8 cellular contexts compared by ENCODE assay signal in the genomic region with DNA sequence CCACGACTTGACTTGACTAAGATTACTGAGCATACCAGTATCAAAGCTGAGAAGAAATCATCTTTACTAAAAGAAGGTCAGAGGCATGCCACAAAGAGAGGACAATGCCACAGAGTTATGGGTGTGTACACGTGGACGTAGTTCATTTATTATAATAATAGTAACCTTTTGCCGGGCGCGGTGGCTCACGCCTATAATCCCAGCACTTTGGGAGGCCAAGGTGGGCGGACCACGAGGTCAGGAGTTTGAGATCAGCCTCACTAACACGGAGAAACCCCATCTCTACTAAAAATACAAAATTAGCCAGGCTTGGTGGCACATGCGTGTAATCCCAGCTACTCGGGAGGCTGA. TPM values are rescaled to one million over a fixed set of nuclear protein-coding genes. Genes with fewer than 3 reads are reported as not detected.
DNase-seq lines count a peak whose midpoint lies in the region; ATAC-seq and TF ChIP-seq lines count a peak whose summit lies in the region.
"Not testable (repeated sequence)": the region's sequence is repeated elsewhere in the genome, so short reads cannot be mapped to it uniquely, and the experiment has no call there.

No MANE protein-coding gene starts in this region.

- not testable (repeated sequence) for H3K4me3 ChIP-seq in CD4-positive, alpha-beta memory T cell (ENCODE audit: low read length in 2 of 2); SK-N-SH (ENCODE audit: low read depth in 2 of 2, low read length in 1 of 2); esophagus (ENCODE audit: low read depth in 1 of 2, low read length in 2 of 2); transverse colon
- H3K4me3 ChIP-seq in ascending aorta (peak overlapping the region in 1 of 2 donors; percentile 10), skeletal muscle satellite cell (ENCODE audit: low read length) (peak overlapping the region; percentile 14)

- not testable (repeated sequence) for H3K4me3 Mint-ChIP-seq in CD4-positive, alpha-beta memory T cell
- peak overlapping the region; percentile 22 for H3K4me3 Mint-ChIP-seq in neural crest cell

- intact Hi-C loops in CD4-positive, alpha-beta memory T cell (cut with micrococcal nuclease); left colon (cut with DNase I, micrococcal nuclease); transverse colon (cut with DNase I; ENCODE audit: low total_unique reads): not testable (repeated sequence)
- intact Hi-C loops in ascending aorta (cut with DNase I), result loop anchor here (1.0 kb wide), 2 partner anchors 8 to 22 kb away; no protein-coding TSS in a partner anchor

- TF ChIP-seq EP300 in SK-N-SH (IDR thresholded peaks at IDR 0.05; ENCODE audit: borderline replicate concordance in 1 of 2, low read depth in 1 of 2, low read length in 1 of 2); transverse colon (IDR thresholded peaks at IDR 0.05; ENCODE audit: low read depth): not testable (repeated sequence)

- CTCF ChIA-PET in CD4-positive, alpha-beta memory T cell (lab: Charles Lee; ENCODE audit: partially characterized antibody); SK-N-SH (lab: Yijun Ruan, JAX): not testable (repeated sequence)

- H3K4me2 ChIP-seq in SK-N-SH (peak overlapping the region; percentile 35; the same call in 1 of the 2 replicates), skeletal muscle satellite cell (ENCODE audit: low read length) (peak overlapping the region; percentile 50)

- peak; percentile 55 for ATAC-seq in left colon

- H3K36me3 ChIP-seq in CD4-positive, alpha-beta memory T cell (ENCODE audit: insufficient read depth, low read length), result peaks cover 33% of the 10 kb centered on the region
- H3K36me3 ChIP-seq in SK-N-SH (replicated peaks in 1 of 2; ENCODE audit: control insufficient read depth in 1 of 2, insufficient read depth in 2 of 2, low read length in 1 of 2) (peaks cover 51 to 57% of the 10 kb centered on the region in 2 experiments), ascending aorta (peaks cover 9 to 26% of the 10 kb centered on the region in 2 donors), esophagus (ENCODE audit: control insufficient read depth in 2 of 2, insufficient read depth in 2 of 2, low read length in 1 of 2) (peaks cover 6 to 21% of the 10 kb centered on the region in 2 donors), skeletal muscle satellite cell (ENCODE audit: insufficient read depth, low read length) (peaks cover 73% of the 10 kb centered on the region), transverse colon (peaks cover 0 to 10% (median 0%) of the 10 kb centered on the region in 4 donors)

- H3K4me1 Mint-ChIP-seq in CD4-positive, alpha-beta memory T cell, result peaks cover 14 to 21% (median 19%) of the 10 kb centered on the region in 4 donors
- H3K4me1 Mint-ChIP-seq in neural crest cell, result peaks cover 62% of the 10 kb centered on the region

- 41% methylated on average over 12 of the region's 12 CpGs for WGBS in SK-N-SH (ENCODE audit: low lambda C conversion rate)
- 43 to 50% methylated on average over 12 of the region's 12 CpGs for WGBS in esophagus, 2 donors
- WGBS in transverse colon (ENCODE audit: low coverage in 1 of 2), 2 donors, result 52 to 69% methylated on average over 7 to 12 of the region's 12 CpGs

- not testable (repeated sequence) for TF ChIP-seq CTCF in SK-N-SH (IDR thresholded peaks at IDR 0.05); ascending aorta (IDR thresholded peaks at IDR 0.05); neural crest cell (conservative IDR thresholded peaks at IDR 0.05); transverse colon (IDR thresholded peaks at IDR 0.05)

- not testable (repeated sequence) for TF ChIP-seq POLR2A in transverse colon (IDR thresholded peaks at IDR 0.05)

- H2AFZ ChIP-seq in SK-N-SH (ENCODE audit: low read depth), result not testable (repeated sequence)

- peaks cover 79% of the 10 kb centered on the region for H3F3A ChIP-seq in SK-N-SH (replicated peaks; ENCODE audit: insufficient read depth)

- in situ Hi-C loops in transverse colon (cut with MboI; ENCODE audit: low pct_ligation_motif_present in 1 of 4, low pct_unique_long_range_greater_than_20kb in 1 of 4, low sequenced_read_pairs in 3 of 4), result not testable (repeated sequence)

- H3K27me3 ChIP-seq in CD4-positive, alpha-beta memory T cell (ENCODE audit: insufficient read depth, low read length); SK-N-SH (ENCODE audit: insufficient read depth); ascending aorta; esophagus (ENCODE audit: control insufficient read depth in 1 of 2, insufficient read depth in 2 of 2, low read length in 2 of 2); skeletal muscle satellite cell (ENCODE audit: control insufficient read depth, insufficient read depth, low read length); transverse colon: not testable (repeated sequence)

- H3K9me3 Mint-ChIP-seq in CD4-positive, alpha-beta memory T cell; neural crest cell: not testable (repeated sequence)

- H3K9me3 ChIP-seq in CD4-positive, alpha-beta memory T cell (ENCODE audit: control insufficient read depth in 1 of 2, low read length in 2 of 2); SK-N-SH; ascending aorta; esophagus (ENCODE audit: control insufficient read depth in 2 of 2, insufficient read depth in 1 of 2, low read depth in 1 of 2, low read length in 1 of 2); skeletal muscle satellite cell (replicated peaks; ENCODE audit: low read length); transverse colon: not testable (repeated sequence)

- H3K36me3 Mint-ChIP-seq in CD4-positive, alpha-beta memory T cell, result peaks cover 31 to 66% of the 10 kb centered on the region in 2 donors
- not testable (repeated sequence) for H3K36me3 Mint-ChIP-seq in neural crest cell (ENCODE audit: low read depth)

- H3K27me3 Mint-ChIP-seq in CD4-positive, alpha-beta memory T cell; neural crest cell (ENCODE audit: low read depth): not testable (repeated sequence)

- not testable (repeated sequence) for H3K27ac ChIP-seq in CD4-positive, alpha-beta memory T cell (ENCODE audit: low read depth, low read length)
- H3K27ac ChIP-seq in SK-N-SH (ENCODE audit: low read depth in 2 of 2, low read length in 1 of 2) (peak overlapping the region; percentile 70 to 99), ascending aorta (peak overlapping the region; percentile 90 to 96), esophagus (ENCODE audit: low read depth in 2 of 2, low read length in 1 of 2) (peak overlapping the region; percentile 53 to 85), transverse colon (peak overlapping the region; percentile 75 to 79 (median 77))

- H3K27ac Mint-ChIP-seq in CD4-positive, alpha-beta memory T cell, result peak overlapping the region in 5 of 7 donors; percentile 22 to 83 (median 41)
- peak overlapping the region; percentile 99 for H3K27ac Mint-ChIP-seq in neural crest cell (ENCODE audit: unreplicated experiment)

- H3K9me2 ChIP-seq in SK-N-SH, result not testable (repeated sequence)

- POLR2A ChIA-PET in CD4-positive, alpha-beta memory T cell (lab: Charles Lee; ENCODE audit: partially characterized antibody); SK-N-SH (lab: Yijun Ruan, JAX): not testable (repeated sequence)

- H4K20me1 ChIP-seq in SK-N-SH (ENCODE audit: insufficient read depth), result peaks cover 26% of the 10 kb centered on the region; the same call in 1 of the 2 replicates

- not testable (repeated sequence) for DNase-seq in CD4-positive, alpha-beta memory T cell; SK-N-SH; left colon; neural crest cell (ENCODE audit: low read depth, low spot score); transverse colon
- DNase-seq in ascending aorta (ENCODE audit: low spot score in 2 of 2), result peak in 1 of 2 donors; percentile 74

- H3K9ac ChIP-seq in SK-N-SH (peak overlapping the region; percentile 84; the same call in 1 of the 2 replicates), skeletal muscle satellite cell (ENCODE audit: low read depth, low read length) (peak overlapping the region; percentile 77)

- H3K79me2 ChIP-seq in SK-N-SH (ENCODE audit: insufficient read depth), result peaks cover 75% of the 10 kb centered on the region

- not testable (repeated sequence) for TF ChIP-seq RAD21 in SK-N-SH (IDR thresholded peaks at IDR 0.05; ENCODE audit: low read length)

- not testable (repeated sequence) for H3K4me1 ChIP-seq in CD4-positive, alpha-beta memory T cell (ENCODE audit: insufficient read depth, low read length)
- H3K4me1 ChIP-seq in SK-N-SH (ENCODE audit: control insufficient read depth in 1 of 2, insufficient read depth in 2 of 2, low read depth in 1 of 2, low read length in 1 of 2), result peaks cover 17 to 72% of the 10 kb centered on the region in 2 experiments
- H3K4me1 ChIP-seq in ascending aorta, result peaks cover 53 to 73% of the 10 kb centered on the region in 2 donors
- peaks cover 4 to 19% of the 10 kb centered on the region in 2 donors for H3K4me1 ChIP-seq in esophagus (ENCODE audit: control insufficient read depth in 2 of 2, insufficient read depth in 2 of 2, low read length in 1 of 2)
- peaks cover 78% of the 10 kb centered on the region for H3K4me1 ChIP-seq in skeletal muscle satellite cell (ENCODE audit: control insufficient read depth, insufficient read depth, low read length)
- peaks cover 15 to 58% (median 44%) of the 10 kb centered on the region in 4 donors for H3K4me1 ChIP-seq in transverse colon

RNA-seq across cellular contexts. Expression of a gene that starts 26.1 kb away (rescaled TPM):
- total RNA-seq in CD4-positive, alpha-beta memory T cell, result 100 to 1,000 TPM; 148 to 160 TPM
- polyA plus RNA-seq in CD4-positive, alpha-beta memory T cell, result 100 to 1,000 TPM; 561 to 682 TPM
- 4,669 and 5,711 TPM in 2 replicates for polyA plus RNA-seq in SK-N-SH (2012; rRNA removed)
- polyA plus RNA-seq in SK-N-SH (2012; cell fraction: cytosol; rRNA removed), result 5,477 and 5,705 TPM in 2 replicates
- polyA plus RNA-seq in SK-N-SH (2012; cell fraction: nucleus; rRNA removed), result 2,958 and 4,347 TPM in 2 replicates
- total RNA-seq in ascending aorta, result 730 TPM
- 1,000 to 10,000 TPM; 1,972 to 2,098 TPM for polyA plus RNA-seq in esophagus
- total RNA-seq in left colon, result 100 to 1,000 TPM; 815 to 870 TPM
- 122 and 129 TPM in 2 replicates for total RNA-seq in neural crest cell
- total RNA-seq in skeletal muscle satellite cell (2012; rRNA removed), result 4,583 and 5,218 TPM in 2 replicates
- 100 to 1,000 TPM; 487 to 718 (median 620) TPM for total RNA-seq in transverse colon
